Comparison of ENCODE assay signal across 26 cellular contexts in genomic region chr21:31471865-31472264, GRCh38.
DNase-seq lines count a peak whose midpoint lies in the region; ATAC-seq and TF ChIP-seq lines count a peak whose summit lies in the region.
"Had no signal": no experiment of that assay in that cellular context is flagged by ENCODE, and none has a peak within 500 bp of the region (broad histone marks: within the 10 kb centered on the region; RNA-seq: fewer than 3 reads in every experiment).

No MANE protein-coding gene starts in this region.

- no peak overlapping the region for H2BK5ac ChIP-seq in mesendoderm (ENCODE audit: low read length)

- no peak overlapping the region for H3K56ac ChIP-seq in mesendoderm (ENCODE audit: low read length)

- no peak overlapping the region for H3K4me2 ChIP-seq in mesendoderm (ENCODE audit: low read length)

- CTCF ChIA-PET in activated CD4-positive, alpha-beta T cell treated with anti-CD3 and anti-CD28 coated beads, Interleukin-2, amount 10 ng/mL, durations not matched to agents 7 days and 5 days (lab: Charles Lee) = no interaction called here

- WGBS in mesendoderm (ENCODE audit: extremely low coverage, insufficient coverage, low lambda C conversion rate) = no CpG with 5 or more reads among the region's 4 CpGs

- peaks cover 3% of the 10 kb centered on the region for H3K4me1 ChIP-seq in mesendoderm (ENCODE audit: control insufficient read depth, low read depth, low read length)
- H3K4me1 ChIP-seq: Caco-2 had no signal

- ATAC-seq in GM21367 (IDR thresholded peaks at IDR 0.05; ENCODE audit: unreplicated experiment) (no peak), HG02884 (IDR thresholded peaks at IDR 0.05; ENCODE audit: unreplicated experiment) (no peak)
- ATAC-seq: CD8-positive, alpha-beta T cell; GM12878; K562; PC-3 had no signal

- no peaks in the 10 kb centered on the region for H3K27me3 Mint-ChIP-seq in activated CD4-positive, alpha-beta T cell treated with anti-CD3 and anti-CD28 coated beads, Interleukin-2, amount 10 ng/mL, durations not matched to agents 7 days and 5 days
- no peaks in the 10 kb centered on the region for H3K27me3 Mint-ChIP-seq in nephron progenitor cell (ENCODE audit: low read depth, poor library complexity)
- H3K27me3 Mint-ChIP-seq: B cell had no signal

- H3K4ac ChIP-seq in mesendoderm (ENCODE audit: low read depth, low read length) = no peak overlapping the region

- H2AK5ac ChIP-seq in mesendoderm (ENCODE audit: low read length) = no peak overlapping the region

- no peak overlapping the region for H4K8ac ChIP-seq in mesendoderm (ENCODE audit: low read depth, low read length)

- no peak overlapping the region for H2BK15ac ChIP-seq in mesendoderm (replicated peaks; ENCODE audit: low read depth)

- H3K36me3 Mint-ChIP-seq in activated CD4-positive, alpha-beta T cell treated with anti-CD3 and anti-CD28 coated beads, Interleukin-2, amount 10 ng/mL, durations not matched to agents 7 days and 5 days (ENCODE audit: low read depth) = no peaks in the 10 kb centered on the region
- H3K36me3 Mint-ChIP-seq in nephron progenitor cell (ENCODE audit: low read depth) = peaks cover 53% of the 10 kb centered on the region
- H3K36me3 Mint-ChIP-seq: CD8-positive, alpha-beta T cell had no signal

- H3K23ac ChIP-seq in mesendoderm (ENCODE audit: low read length) = no peak overlapping the region

- no peak overlapping the region for H4K5ac ChIP-seq in mesendoderm (ENCODE audit: low read length)

- H3K18ac ChIP-seq in mesendoderm (ENCODE audit: low read length) = no peak overlapping the region

- POLR2A ChIA-PET in activated CD4-positive, alpha-beta T cell treated with anti-CD3 and anti-CD28 coated beads, Interleukin-2, amount 10 ng/mL, durations not matched to agents 7 days and 5 days (lab: Charles Lee) = no interaction called here

- H3K36me3 ChIP-seq in mesendoderm (ENCODE audit: control insufficient read depth, insufficient read depth, low read length) = no peaks in the 10 kb centered on the region
- H3K36me3 ChIP-seq: MG63 had no signal

- H3K4me3 ChIP-seq in mesendoderm (ENCODE audit: low read length) = no peak overlapping the region
- H3K4me3 ChIP-seq: GM12878, K562, MG63 had no signal

- no peaks in the 10 kb centered on the region for H3K4me1 Mint-ChIP-seq in activated CD4-positive, alpha-beta T cell treated with anti-CD3 and anti-CD28 coated beads, Interleukin-2, amount 10 ng/mL, durations not matched to agents 7 days and 5 days
- peaks cover 13% of the 10 kb centered on the region for H3K4me1 Mint-ChIP-seq in nephron progenitor cell
- H3K4me1 Mint-ChIP-seq: B cell had no signal

- TF ChIP-seq CTCF in nephron progenitor cell (IDR thresholded peaks at IDR 0.05) = no peak

- H3K27ac Mint-ChIP-seq in activated CD4-positive, alpha-beta T cell treated with anti-CD3 and anti-CD28 coated beads, Interleukin-2, amount 10 ng/mL, durations not matched to agents 7 days and 5 days = peak overlapping the region; percentile 19
- H3K27ac Mint-ChIP-seq in nephron progenitor cell = peak overlapping the region; percentile 69
- H3K27ac Mint-ChIP-seq: B cell; CD8-positive, alpha-beta T cell had no signal

- no peak overlapping the region for H3K4me3 Mint-ChIP-seq in activated CD4-positive, alpha-beta T cell treated with anti-CD3 and anti-CD28 coated beads, Interleukin-2, amount 10 ng/mL, durations not matched to agents 7 days and 5 days
- H3K4me3 Mint-ChIP-seq in nephron progenitor cell = no peak overlapping the region
- H3K4me3 Mint-ChIP-seq: B cell; CD8-positive, alpha-beta T cell had no signal

- peaks cover 10% of the 10 kb centered on the region for H3K79me1 ChIP-seq in mesendoderm (ENCODE audit: low read length)

- no peaks in the 10 kb centered on the region for H3K27me3 ChIP-seq in mesendoderm (ENCODE audit: insufficient read depth, low read length, poor library complexity)
- H3K27me3 ChIP-seq: MG63 had no signal

- H2BK120ac ChIP-seq in mesendoderm (ENCODE audit: low read depth, low read length) = no peak overlapping the region

- DNase-seq in activated CD4-positive, alpha-beta T cell treated with anti-CD3 and anti-CD28 coated beads, Interleukin-2, amount 10 ng/mL, durations not matched to agents 7 days and 5 days = no peak
- no peak for DNase-seq in activated CD4-positive, alpha-beta T cell treated with anti-CD3 and anti-CD28 coated beads, Interleukin-2, amount 50 U/mL, for 48 hours
- no peak for DNase-seq in nephron progenitor cell
- no peak for DNase-seq in mesendoderm
- DNase-seq: Caco-2; CD8-positive, alpha-beta T cell; DMS79; EL; GDM1; MG63; NCI-H1105 treated with DMSO at 0.1 percent for 48 hours; NCI-H146; NCI-H1930; NCI-H2107; NCI-H524; NCI-H748 treated with DMSO at 0.1 percent for 48 hours; PC-3 had no signal

- H3K9ac ChIP-seq in mesendoderm (ENCODE audit: low read length) = no peak overlapping the region

- H3K9me3 Mint-ChIP-seq in activated CD4-positive, alpha-beta T cell treated with anti-CD3 and anti-CD28 coated beads, Interleukin-2, amount 10 ng/mL, durations not matched to agents 7 days and 5 days = peaks cover 2% of the 10 kb centered on the region
- H3K9me3 Mint-ChIP-seq in nephron progenitor cell = peaks cover 19% of the 10 kb centered on the region
- H3K9me3 Mint-ChIP-seq: CD8-positive, alpha-beta T cell had no signal

- peaks cover 2% of the 10 kb centered on the region for H3K79me2 ChIP-seq in mesendoderm (ENCODE audit: control insufficient read depth, insufficient read depth, low read length)

- H3K27ac ChIP-seq in cingulate gyrus (ENCODE audit: low read depth, low read length) = peak overlapping the region; percentile 95
- H3K27ac ChIP-seq in temporal lobe (ENCODE audit: low read depth, low read length) = peak overlapping the region; percentile 92
- H3K27ac ChIP-seq in mesendoderm (ENCODE audit: low read depth, low read length) = no peak overlapping the region
- H3K27ac ChIP-seq: 22Rv1, C4-2B had no signal
